8 cellular contexts compared by ENCODE assay signal in genomic region chr19:57280913-57281425, GRCh38. TPM values are rescaled to one million over a fixed set of nuclear protein-coding genes. Genes with fewer than 3 reads are reported as not detected.
A peak's percentile ranks its signal among the peaks of the same experiment; 100 is the strongest.
DNase-seq lines count a peak whose midpoint lies in the region; ATAC-seq and TF ChIP-seq lines count a peak whose summit lies in the region.

No MANE protein-coding gene starts in this region.

- H3K9me3 Mint-ChIP-seq in WTC11 = no peaks in the 10 kb centered on the region

- POLR2A ChIA-PET in WTC11 (lab: Charles Lee) = no interaction called here

- ATAC-seq in WTC11 (no peak), right cardiac atrium (no peak), HG02678 (IDR thresholded peaks at IDR 0.05; ENCODE audit: unreplicated experiment) (no peak)

- no peaks in the 10 kb centered on the region; the same call in 1 of the 2 replicates for H3K27me3 Mint-ChIP-seq in WTC11 (ENCODE audit: low read depth)

- H3K4me1 ChIP-seq in HUES6 (ENCODE audit: control insufficient read depth, insufficient read depth, low read length) (peaks cover 12% of the 10 kb centered on the region; the same call in 1 of the 2 replicates), right cardiac atrium (ENCODE audit: control insufficient read depth, insufficient read depth, low read length) (peaks cover 8% of the 10 kb centered on the region)

- intact Hi-C loops in right cardiac atrium (cut with DNase I) = no loop called here

- CTCF ChIA-PET in WTC11 (lab: Charles Lee) = no interaction called here

- WGBS in right cardiac atrium = 4% methylated on average over 9 of the region's 9 CpGs

- DNase-seq in NCI-H1436 (lab: John Stamatoyannopoulos, UW) (peak; percentile 3), NCI-H1436 treated with DMSO at 0.1 percent for 48 hours (lab: John Stamatoyannopoulos, UW) (no peak), WTC11 (ENCODE audit: low spot score) (no peak), right cardiac atrium (no peak), NCI-H187 treated with DMSO at 0.1 percent for 48 hours (lab: John Stamatoyannopoulos, UW) (no peak)
- peak; percentile 30 for DNase-seq in stimulated activated CD8-positive, alpha-beta memory T cell treated with anti-CD3 and anti-CD28 coated beads, Interleukin-4, amount 100 ng/mL, for 48 hours

- H3K27ac ChIP-seq in HUES6 (ENCODE audit: low read depth, low read length) (peak overlapping the region; percentile 92), right cardiac atrium (ENCODE audit: low read length) (peak overlapping the region; percentile 90)

- no peak for TF ChIP-seq CTCF in WTC11 (IDR thresholded peaks at IDR 0.05)

- peak overlapping the region; percentile 97 for H3K9ac ChIP-seq in HUES6 (ENCODE audit: low read length)

- peaks cover 17% of the 10 kb centered on the region for H3K36me3 Mint-ChIP-seq in WTC11

- H3K9me3 ChIP-seq in HUES6 (ENCODE audit: control insufficient read depth, insufficient read depth, low read depth, low read length) = no peaks in the 10 kb centered on the region
- H3K9me3 ChIP-seq in right cardiac atrium (ENCODE audit: control insufficient read depth, low read length) = no peaks in the 10 kb centered on the region

- peaks cover 42% of the 10 kb centered on the region for H3K36me3 ChIP-seq in HUES6 (ENCODE audit: control insufficient read depth, insufficient read depth, low read length)

- no peaks in the 10 kb centered on the region for H3K27me3 ChIP-seq in HUES6 (ENCODE audit: control insufficient read depth, insufficient read depth, low read length)
- no peaks in the 10 kb centered on the region for H3K27me3 ChIP-seq in right cardiac atrium (ENCODE audit: control insufficient read depth, insufficient read depth)

- no peak overlapping the region; the same call in none of the 2 replicates for H3K27ac Mint-ChIP-seq in WTC11

- H3K4me3 Mint-ChIP-seq in WTC11 = no peak overlapping the region

- H3K4me1 Mint-ChIP-seq in WTC11 = peaks cover 14% of the 10 kb centered on the region

- H3K4me3 ChIP-seq in HUES6 (ENCODE audit: low read depth, low read length) (peak overlapping the region; percentile 83), right cardiac atrium (ENCODE audit: low read length) (peak overlapping the region; percentile 91)

TF ChIP-seq in WTC11, 78 proteins besides CTCF, POLR2A, EP300 and RAD21:
- TF ChIP-seq CREB1 (CRISPR knock-in tag; IDR thresholded peaks at IDR 0.05) = 0 out of 2 replicates have a peak, but pooled peaks have one; percentile 11
- no peak for TF ChIP-seq ZNF121 (CRISPR knock-in tag; IDR thresholded peaks at IDR 0.05)
- TF ChIP-seq MYBL2 (CRISPR knock-in tag; IDR thresholded peaks at IDR 0.05) = no peak
- TF ChIP-seq ZNF263 (CRISPR knock-in tag; IDR thresholded peaks at IDR 0.05; ENCODE audit: low read depth) = no peak
- TF ChIP-seq SMAD3 (CRISPR knock-in tag; IDR thresholded peaks at IDR 0.05; ENCODE audit: borderline replicate concordance) = peak; percentile 38; the same call in 1 of the 2 replicates
- no peak for TF ChIP-seq PREB (CRISPR knock-in tag; IDR thresholded peaks at IDR 0.05; ENCODE audit: borderline replicate concordance)
- no peak for TF ChIP-seq ZNF396 (CRISPR knock-in tag; IDR thresholded peaks at IDR 0.05; ENCODE audit: borderline replicate concordance)
- TF ChIP-seq ATF1 (CRISPR knock-in tag; IDR thresholded peaks at IDR 0.05) = no peak
TF ChIP-seq in WTC11: peak in this region for 2.

RNA-seq across cellular contexts. Expression of gene ZNF460, which starts 0.7 kb away (rescaled TPM):
- 50.8 to 62.9 TPM (median 52.2 TPM) in 3 replicates for total RNA-seq in WTC11 (2021)
- total RNA-seq in right cardiac atrium = 10 to 100 TPM; 30.6 to 46.5 (median 36.1) TPM
- 3.5 TPM for polyA plus RNA-seq in right cardiac atrium

RNA-seq across cellular contexts. Expression of gene ZNF543, which starts 39.3 kb away (rescaled TPM):
- total RNA-seq in WTC11 (2021) (8.3 to 8.9 TPM (median 8.4 TPM) in 3 replicates), right cardiac atrium (1 to 10 TPM; 5.8 to 7.6 (median 6.6) TPM)
- polyA plus RNA-seq in right cardiac atrium = 2.1 TPM

RNA-seq across cellular contexts. Expression of gene ZNF805, which starts 40.5 kb away (rescaled TPM):
- total RNA-seq in WTC11 (2021) = 16.1 to 18.2 TPM (median 17.9 TPM) in 3 replicates
- total RNA-seq in right cardiac atrium = 10 to 100 TPM in 2 of 4 donors, 1 to 10 TPM in 2; 9.3 to 14.6 (median 10.0) TPM
- polyA plus RNA-seq in right cardiac atrium = 1.3 TPM

RNA-seq across cellular contexts. Expression of gene AURKC, which starts 50.1 kb away (rescaled TPM):
- total RNA-seq in WTC11 (2021) = 3.6 to 6.7 TPM (median 5.1 TPM) in 3 replicates
- total RNA-seq in right cardiac atrium = 1 to 10 TPM; 1.5 to 2.0 (median 1.6) TPM
- polyA plus RNA-seq in right cardiac atrium = 1.2 TPM

Comparison
In these comparisons a context has a peak if more than half of its experiments do, and no peak if none do; other contexts are left out.
1. DNase-seq: peak in NCI-H1436 (single experiment) and stimulated activated CD8-positive, alpha-beta memory T cell treated with anti-CD3 and anti-CD28 coated beads, Interleukin-4, amount 100 ng/mL, for 48 hours (single experiment); none in NCI-H1436 treated with DMSO at 0.1 percent for 48 hours (single experiment), WTC11 (single experiment), right cardiac atrium (0 of 3) and NCI-H187 treated with DMSO at 0.1 percent for 48 hours (single experiment).